In genomic region chr11:17403977-17404759, GRCh38 we compare ENCODE assay signal across 22 cellular contexts. TPM values are rescaled to one million over a fixed set of nuclear protein-coding genes. Genes with fewer than 3 reads are reported as not detected.
DNase-seq lines count a peak whose midpoint lies in the region; ATAC-seq and TF ChIP-seq lines count a peak whose summit lies in the region.
"Had no signal": no experiment of that assay in that cellular context is flagged by ENCODE, and none has a peak within 500 bp of the region (broad histone marks: within the 10 kb centered on the region; RNA-seq: fewer than 3 reads in every experiment).

No MANE protein-coding gene starts in this region.

- DNase-seq in Daoy (ENCODE audit: low read depth) (peak; percentile 86), OCI-M1 (lab: John Stamatoyannopoulos, UW) (peak; percentile 72), fibroblast of mammary gland (ENCODE audit: low read depth) (peak; percentile 26), retinal pigment epithelial cell (ENCODE audit: low read depth) (peak; percentile 51), AML-193 (lab: John Stamatoyannopoulos, UW) (no peak), cardiac septum (ENCODE audit: low spot score) (no peak)
- no peak for DNase-seq in activated CD4-positive, alpha-beta T cell treated with anti-CD3 and anti-CD28 coated beads, Interleukin-2, amount 10 ng/mL, durations not matched to agents 24 days and 14 days
- DNase-seq: activated CD8-positive, alpha-beta T cell treated with anti-CD3 and anti-CD28 coated beads, Interleukin-2, amount 10 ng/mL, durations not matched to agents 7 days and 5 days; anterior cingulate cortex; cortex of kidney; DMS153; erythroblast; GOT3; NCI-H1105 treated with DMSO at 0.1 percent for 48 hours; NCI-H345; stimulated activated naive B cell treated with anti-CD40 and anti-IgM and Interleukin-4, amounts not matched to agents 10 μg/mL and 1 μg/mL and 100 μg/mL, for 72 hours had no signal

- H3K4me3 Mint-ChIP-seq in activated CD4-positive, alpha-beta T cell treated with anti-CD3 and anti-CD28 coated beads, Interleukin-2, amount 10 ng/mL, durations not matched to agents 24 days and 14 days, result no peak overlapping the region
- H3K4me3 Mint-ChIP-seq: activated CD8-positive, alpha-beta T cell treated with anti-CD3 and anti-CD28 coated beads, Interleukin-2, amount 10 ng/mL, durations not matched to agents 7 days and 5 days; B cell; stimulated activated naive B cell treated with anti-CD40 and anti-IgM and Interleukin-4, amounts not matched to agents 10 μg/mL and 1 μg/mL and 100 μg/mL, for 72 hours had no signal

- ATAC-seq in HG02973 (IDR thresholded peaks at IDR 0.05; ENCODE audit: unreplicated experiment), result no peak
- ATAC-seq: activated CD8-positive, alpha-beta T cell treated with anti-CD3 and anti-CD28 coated beads, Interleukin-2, amount 10 ng/mL, durations not matched to agents 7 days and 5 days; stimulated activated naive B cell treated with anti-CD40 and anti-IgM and Interleukin-4, amounts not matched to agents 10 μg/mL and 1 μg/mL and 100 μg/mL, for 72 hours had no signal

- intact Hi-C loops in activated CD4-positive, alpha-beta T cell treated with anti-CD3 and anti-CD28 coated beads, Interleukin-2, amount 10 ng/mL, durations not matched to agents 24 days and 14 days (cut with micrococcal nuclease), result no loop called here
- intact Hi-C loops in cardiac septum (cut with DNase I), result no loop called here

- H3K4me1 Mint-ChIP-seq in activated CD4-positive, alpha-beta T cell treated with anti-CD3 and anti-CD28 coated beads, Interleukin-2, amount 10 ng/mL, durations not matched to agents 24 days and 14 days, result no peaks in the 10 kb centered on the region

- no peaks in the 10 kb centered on the region for H3K9me3 Mint-ChIP-seq in activated CD4-positive, alpha-beta T cell treated with anti-CD3 and anti-CD28 coated beads, Interleukin-2, amount 10 ng/mL, durations not matched to agents 24 days and 14 days
- H3K9me3 Mint-ChIP-seq: activated T-helper 2 cell treated with anti-CD3 and anti-CD28 coated beads, Interferon-gamma antibody, Interleukin-2, Interleukin-4, amounts not matched to agents 10 μg/mL and 5 μg/mL and 100 μg/mL, durations not matched to agents 14 hours and 24 hours and 36 hours; stimulated activated naive B cell treated with anti-CD40 and anti-IgM and Interleukin-4, amounts not matched to agents 10 μg/mL and 1 μg/mL and 100 μg/mL, for 72 hours had no signal

- no peak for TF ChIP-seq CTCF in fibroblast of mammary gland (conservative IDR thresholded peaks at IDR 0.05; ENCODE audit: control insufficient read depth, insufficient read depth, low read depth, low read length)
- no peak for TF ChIP-seq CTCF in retinal pigment epithelial cell (conservative IDR thresholded peaks at IDR 0.05; ENCODE audit: low read depth, low read length)

- peaks cover 8% of the 10 kb centered on the region for H3K27me3 Mint-ChIP-seq in activated CD4-positive, alpha-beta T cell treated with anti-CD3 and anti-CD28 coated beads, Interleukin-2, amount 10 ng/mL, durations not matched to agents 24 days and 14 days
- H3K27me3 Mint-ChIP-seq: B cell had no signal

- no peaks in the 10 kb centered on the region for H3K36me3 Mint-ChIP-seq in activated CD4-positive, alpha-beta T cell treated with anti-CD3 and anti-CD28 coated beads, Interleukin-2, amount 10 ng/mL, durations not matched to agents 24 days and 14 days (ENCODE audit: low read depth)
- H3K36me3 Mint-ChIP-seq: stimulated activated naive B cell treated with anti-CD40 and anti-IgM and Interleukin-4, amounts not matched to agents 10 μg/mL and 1 μg/mL and 100 μg/mL, for 72 hours had no signal

- no peak overlapping the region for H3K27ac Mint-ChIP-seq in activated CD4-positive, alpha-beta T cell treated with anti-CD3 and anti-CD28 coated beads, Interleukin-2, amount 10 ng/mL, durations not matched to agents 24 days and 14 days
- H3K27ac Mint-ChIP-seq: activated CD8-positive, alpha-beta T cell treated with anti-CD3 and anti-CD28 coated beads, Interleukin-2, amount 10 ng/mL, durations not matched to agents 7 days and 5 days; activated T-helper 2 cell treated with anti-CD3 and anti-CD28 coated beads, Interferon-gamma antibody, Interleukin-2, Interleukin-4, amounts not matched to agents 10 μg/mL and 5 μg/mL and 100 μg/mL, durations not matched to agents 14 hours and 24 hours and 36 hours; B cell; stimulated activated naive B cell treated with anti-CD40 and anti-IgM and Interleukin-4, amounts not matched to agents 10 μg/mL and 1 μg/mL and 100 μg/mL, for 72 hours had no signal

- H3K4me3 ChIP-seq in fibroblast of mammary gland (ENCODE audit: control insufficient read depth, low read depth, low read length), result no peak overlapping the region
- H3K4me3 ChIP-seq in retinal pigment epithelial cell (ENCODE audit: low read length), result no peak overlapping the region
- H3K4me3 ChIP-seq: lung, SJSA1, skin epidermis had no signal

RNA-seq across cellular contexts. Expression of gene KCNJ11, which starts 15.7 kb away (rescaled TPM):
- total RNA-seq in Daoy (2014; rRNA removed; shearing (Covaris generic)), result not detected in 2 replicates
- total RNA-seq in activated CD4-positive, alpha-beta T cell treated with anti-CD3 and anti-CD28 coated beads, Interleukin-2, amount 10 ng/mL, durations not matched to agents 24 days and 14 days, result 0.85 and 1.1 TPM in 2 replicates
- 9.8 TPM for total RNA-seq in cardiac septum
- total RNA-seq: SJSA1 had no signal

RNA-seq across cellular contexts. Expression of gene NCR3LG1, which starts 52.6 kb away (rescaled TPM):
- 0.69 and 1.5 TPM in 2 replicates for total RNA-seq in Daoy (2014; rRNA removed; shearing (Covaris generic))
- total RNA-seq in activated CD4-positive, alpha-beta T cell treated with anti-CD3 and anti-CD28 coated beads, Interleukin-2, amount 10 ng/mL, durations not matched to agents 24 days and 14 days, result 4.4 and 4.5 TPM in 2 replicates
- 2.0 TPM for total RNA-seq in cardiac septum

Comparison
In these comparisons a context has a peak if more than half of its experiments do, and no peak if none do; other contexts are left out.
1. DNase-seq: peak in Daoy (single experiment), OCI-M1 (single experiment), fibroblast of mammary gland (single experiment) and retinal pigment epithelial cell (single experiment); none in AML-193 (0 of 2), activated CD4-positive, alpha-beta T cell treated with anti-CD3 and anti-CD28 coated beads, Interleukin-2, amount 10 ng/mL, durations not matched to agents 24 days and 14 days (single experiment) and cardiac septum (single experiment).